ENCODE assay signal across 8 cellular contexts in genomic region chr3:179750720-179751328, GRCh38.
DNase-seq lines count a peak whose midpoint lies in the region; ATAC-seq and TF ChIP-seq lines count a peak whose summit lies in the region.

No MANE protein-coding gene starts in this region.

- H3K4me3 Mint-ChIP-seq in type B pancreatic cell: no peak overlapping the region

- no peak overlapping the region for H3K27ac Mint-ChIP-seq in type B pancreatic cell

- TF ChIP-seq CTCF in HEK293 (tag by site-specific recombination; IDR thresholded peaks at IDR 0.05): no peak
- peak; percentile 72 for TF ChIP-seq CTCF in type B pancreatic cell (conservative IDR thresholded peaks at IDR 0.05)

- POLR2A ChIA-PET in HEK293 (lab: Yijun Ruan, JAX): no interaction called here

- H3K27ac ChIP-seq in HEK293 (ENCODE audit: extremely low read depth, low read depth, low read length): no peak overlapping the region

- ATAC-seq in GM21423 (IDR thresholded peaks at IDR 0.05; ENCODE audit: unreplicated experiment) (no peak), GM19328 (IDR thresholded peaks at IDR 0.05; ENCODE audit: unreplicated experiment) (no peak)

- peaks cover 13% of the 10 kb centered on the region for H3K36me3 Mint-ChIP-seq in type B pancreatic cell

- no peak for TF ChIP-seq POLR2A in erythroblast (IDR thresholded peaks at IDR 0.05; ENCODE audit: low read length)

- H3K36me3 ChIP-seq in HEK293 (ENCODE audit: control insufficient read depth in 2 of 2, insufficient read depth in 1 of 2, low read length in 2 of 2): peaks cover 0 to 17% of the 10 kb centered on the region in 2 experiments; a peak in 2 of 3 replicates

- no peaks in the 10 kb centered on the region for H3K4me1 Mint-ChIP-seq in type B pancreatic cell (ENCODE audit: unreplicated experiment)

- H3K9me3 Mint-ChIP-seq in type B pancreatic cell: no peaks in the 10 kb centered on the region

- H3K9me3 ChIP-seq in HEK293 (ENCODE audit: control insufficient read depth, insufficient read depth, low read depth, low read length): no peaks in the 10 kb centered on the region

- no peak overlapping the region for H3K4me3 ChIP-seq in HEK293 (ENCODE audit: low read depth, low read length)

- DNase-seq in NCI-H2081 (lab: John Stamatoyannopoulos, UW) (peak; percentile 41 to 58), NCI-H2081 treated with DMSO at 0.1 percent for 48 hours (lab: John Stamatoyannopoulos, UW) (no peak), NOMO-1 treated with DMSO at 0.1 percent for 48 hours (lab: John Stamatoyannopoulos, UW; ENCODE audit: unreplicated experiment) (peak; percentile 46), erythroblast (lab: John Stamatoyannopoulos, UW) (peak; percentile 6), type B pancreatic cell (ENCODE audit: extremely low spot score, unreplicated experiment) (no peak)

- no peaks in the 10 kb centered on the region for H3K27me3 Mint-ChIP-seq in type B pancreatic cell

- CTCF ChIA-PET in HEK293 (lab: Yijun Ruan, JAX): interaction anchor here (0.9 to 1.6 kb wide), 5 partner anchors 13 to 95 kb away, joined by 3 to 5 read pairs (median 4); no protein-coding TSS in a partner anchor

- H3K4me1 ChIP-seq in HEK293 (ENCODE audit: control insufficient read depth, insufficient read depth, low read length): no peaks in the 10 kb centered on the region

TF ChIP-seq in HEK293, 187 proteins besides CTCF, POLR2A, EP300 and RAD21:
- no peak for TF ChIP-seq ZFP69B (tag by site-specific recombination; IDR thresholded peaks at IDR 0.05)
- TF ChIP-seq ZBTB21 (tag by site-specific recombination; IDR thresholded peaks at IDR 0.05): no peak
- no peak for TF ChIP-seq SETDB1 (IDR thresholded peaks at IDR 0.05; ENCODE audit: insufficient read length, low read length)
- no peak for TF ChIP-seq ZNF221 (tag by site-specific recombination; IDR thresholded peaks at IDR 0.05; ENCODE audit: borderline replicate concordance)
- peak; percentile 44 for TF ChIP-seq ZNF654 (tag by site-specific recombination; IDR thresholded peaks at IDR 0.05; ENCODE audit: low read depth)
- TF ChIP-seq GLIS1 (tag by site-specific recombination; IDR thresholded peaks at IDR 0.05): no peak
- no peak for TF ChIP-seq ZNF544 (tag by site-specific recombination; IDR thresholded peaks at IDR 0.05)
- TF ChIP-seq ZNF140 (tag by site-specific recombination; IDR thresholded peaks at IDR 0.05): no peak
- TF ChIP-seq PRDM4 (tag by site-specific recombination; IDR thresholded peaks at IDR 0.05): peak; percentile 90

Comparison
In these comparisons a context has a peak if more than half of its experiments do, and no peak if none do; other contexts are left out.
1. DNase-seq: peak in NCI-H2081 (2 of 2), NOMO-1 treated with DMSO at 0.1 percent for 48 hours (single experiment) and erythroblast (2 of 2); none in NCI-H2081 treated with DMSO at 0.1 percent for 48 hours (single experiment) and type B pancreatic cell (single experiment).